In genomic region chr11:123221074-123221473, GRCh38 we compare ENCODE assay signal across 2 cellular contexts.
TF ChIP-seq lines count a peak whose summit lies in the region.

No MANE protein-coding gene starts in this region.

TF ChIP-seq in liver, 16 proteins besides CTCF, POLR2A, EP300 and RAD21 (continued from another document):
- TF ChIP-seq REST (IDR thresholded peaks at IDR 0.05), result no peak
TF ChIP-seq in liver: peak in this region for 1.

TF ChIP-seq in HepG2, 621 proteins besides CTCF, POLR2A, EP300 and RAD21 (continued from another document):
- TF ChIP-seq TRIM22 (IDR thresholded peaks at IDR 0.05) (no peak), ZNF703 (CRISPR knock-in tag; IDR thresholded peaks at IDR 0.05; ENCODE audit: borderline replicate concordance) (no peak), SP2 (CRISPR knock-in tag; IDR thresholded peaks at IDR 0.05) (no peak), ZNF607 (CRISPR knock-in tag; IDR thresholded peaks at IDR 0.05; ENCODE audit: borderline replicate concordance) (no peak), PHF8 (CRISPR knock-in tag; IDR thresholded peaks at IDR 0.05) (no peak), ATF7 (IDR thresholded peaks at IDR 0.05) (no peak), ATF7 (CRISPR knock-in tag; IDR thresholded peaks at IDR 0.05) (no peak)
- TF ChIP-seq, protein P1, sequence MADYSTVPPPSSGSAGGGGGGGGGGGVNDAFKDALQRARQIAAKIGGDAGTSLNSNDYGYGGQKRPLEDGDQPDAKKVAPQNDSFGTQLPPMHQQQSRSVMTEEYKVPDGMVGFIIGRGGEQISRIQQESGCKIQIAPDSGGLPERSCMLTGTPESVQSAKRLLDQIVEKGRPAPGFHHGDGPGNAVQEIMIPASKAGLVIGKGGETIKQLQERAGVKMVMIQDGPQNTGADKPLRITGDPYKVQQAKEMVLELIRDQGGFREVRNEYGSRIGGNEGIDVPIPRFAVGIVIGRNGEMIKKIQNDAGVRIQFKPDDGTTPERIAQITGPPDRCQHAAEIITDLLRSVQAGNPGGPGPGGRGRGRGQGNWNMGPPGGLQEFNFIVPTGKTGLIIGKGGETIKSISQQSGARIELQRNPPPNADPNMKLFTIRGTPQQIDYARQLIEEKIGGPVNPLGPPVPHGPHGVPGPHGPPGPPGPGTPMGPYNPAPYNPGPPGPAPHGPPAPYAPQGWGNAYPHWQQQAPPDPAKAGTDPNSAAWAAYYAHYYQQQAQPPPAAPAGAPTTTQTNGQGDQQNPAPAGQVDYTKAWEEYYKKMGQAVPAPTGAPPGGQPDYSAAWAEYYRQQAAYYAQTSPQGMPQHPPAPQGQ (CRISPR knock-in tag; IDR thresholded peaks at IDR 0.05; ENCODE audit: borderline replicate concordance), result no peak
- TF ChIP-seq, protein P2, sequence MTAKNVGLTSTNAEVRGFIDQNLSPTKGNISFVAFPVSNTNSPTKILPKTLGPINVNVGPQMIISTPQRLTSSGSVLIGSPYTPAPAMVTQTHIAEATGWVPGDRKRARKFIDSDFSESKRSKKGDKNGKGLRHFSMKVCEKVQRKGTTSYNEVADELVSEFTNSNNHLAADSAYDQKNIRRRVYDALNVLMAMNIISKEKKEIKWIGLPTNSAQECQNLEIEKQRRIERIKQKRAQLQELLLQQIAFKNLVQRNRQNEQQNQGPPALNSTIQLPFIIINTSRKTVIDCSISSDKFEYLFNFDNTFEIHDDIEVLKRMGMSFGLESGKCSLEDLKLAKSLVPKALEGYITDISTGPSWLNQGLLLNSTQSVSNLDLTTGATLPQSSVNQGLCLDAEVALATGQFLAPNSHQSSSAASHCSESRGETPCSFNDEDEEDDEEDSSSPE (CRISPR knock-in tag; IDR thresholded peaks at IDR 0.05), result no peak
- TF ChIP-seq, protein P3, sequence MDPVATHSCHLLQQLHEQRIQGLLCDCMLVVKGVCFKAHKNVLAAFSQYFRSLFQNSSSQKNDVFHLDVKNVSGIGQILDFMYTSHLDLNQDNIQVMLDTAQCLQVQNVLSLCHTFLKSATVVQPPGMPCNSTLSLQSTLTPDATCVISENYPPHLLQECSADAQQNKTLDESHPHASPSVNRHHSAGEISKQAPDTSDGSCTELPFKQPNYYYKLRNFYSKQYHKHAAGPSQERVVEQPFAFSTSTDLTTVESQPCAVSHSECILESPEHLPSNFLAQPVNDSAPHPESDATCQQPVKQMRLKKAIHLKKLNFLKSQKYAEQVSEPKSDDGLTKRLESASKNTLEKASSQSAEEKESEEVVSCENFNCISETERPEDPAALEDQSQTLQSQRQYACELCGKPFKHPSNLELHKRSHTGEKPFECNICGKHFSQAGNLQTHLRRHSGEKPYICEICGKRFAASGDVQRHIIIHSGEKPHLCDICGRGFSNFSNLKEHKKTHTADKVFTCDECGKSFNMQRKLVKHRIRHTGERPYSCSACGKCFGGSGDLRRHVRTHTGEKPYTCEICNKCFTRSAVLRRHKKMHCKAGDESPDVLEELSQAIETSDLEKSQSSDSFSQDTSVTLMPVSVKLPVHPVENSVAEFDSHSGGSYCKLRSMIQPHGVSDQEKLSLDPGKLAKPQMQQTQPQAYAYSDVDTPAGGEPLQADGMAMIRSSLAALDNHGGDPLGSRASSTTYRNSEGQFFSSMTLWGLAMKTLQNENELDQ (CRISPR knock-in tag; IDR thresholded peaks at IDR 0.05; ENCODE audit: borderline replicate concordance), result no peak
- TF ChIP-seq, protein P4, sequence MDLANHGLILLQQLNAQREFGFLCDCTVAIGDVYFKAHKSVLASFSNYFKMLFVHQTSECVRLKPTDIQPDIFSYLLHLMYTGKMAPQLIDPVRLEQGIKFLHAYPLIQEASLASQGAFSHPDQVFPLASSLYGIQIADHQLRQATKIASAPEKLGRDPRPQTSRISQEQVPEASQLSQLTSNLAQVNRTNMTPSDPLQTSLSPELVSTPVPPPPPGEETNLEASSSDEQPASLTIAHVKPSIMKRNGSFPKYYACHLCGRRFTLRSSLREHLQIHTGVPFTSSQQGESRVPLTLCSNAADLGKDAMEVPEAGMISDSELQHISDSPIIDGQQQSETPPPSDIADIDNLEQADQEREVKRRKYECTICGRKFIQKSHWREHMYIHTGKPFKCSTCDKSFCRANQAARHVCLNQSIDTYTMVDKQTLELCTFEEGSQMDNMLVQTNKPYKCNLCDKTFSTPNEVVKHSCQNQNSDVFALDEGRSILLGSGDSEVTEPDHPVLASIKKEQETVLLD (CRISPR knock-in tag; IDR thresholded peaks at IDR 0.05; ENCODE audit: low read depth), result no peak
